ENCODE assay signal across 17 cellular contexts in genomic region chr14:65084554-65085190, GRCh38.
"Had no signal": no experiment of that assay in that cellular context is flagged by ENCODE, and none has a peak within 500 bp of the region (broad histone marks: within the 10 kb centered on the region; RNA-seq: fewer than 3 reads in every experiment).

No MANE protein-coding gene starts in this region.

- H3K27me3 Mint-ChIP-seq: activated CD4-positive, alpha-beta T cell treated with anti-CD3 and anti-CD28 coated beads, Interleukin-2, amount 10 ng/mL, durations not matched to agents 24 days and 14 days; activated naive CD8-positive, alpha-beta T cell treated with anti-CD3 and anti-CD28 coated beads, Interleukin-2, amount 10 ng/mL, durations not matched to agents 7 days and 5 days; memory B cell; naive B cell had no signal

- H3K27me3 ChIP-seq: thyroid gland had no signal

- H3K27ac ChIP-seq: parathyroid adenoma, thyroid gland had no signal

- H3K9me3 ChIP-seq: mucosa of descending colon, SK-N-SH, thyroid gland had no signal

- H3K4me1 ChIP-seq: parathyroid adenoma had no signal

- DNase-seq: activated CD4-positive, alpha-beta T cell treated with anti-CD3 and anti-CD28 coated beads, Interleukin-2, amount 10 ng/mL, durations not matched to agents 24 days and 14 days; activated CD4-positive, CD25-positive, alpha-beta regulatory T cell; activated CD8-positive, alpha-beta T cell treated with anti-CD3 and anti-CD28 coated beads, Interleukin-2, amount 10 ng/mL, durations not matched to agents 7 days and 5 days; activated naive CD8-positive, alpha-beta T cell treated with anti-CD3 and anti-CD28 coated beads, Interleukin-2, amount 10 ng/mL, durations not matched to agents 7 days and 5 days; cerebellar nuclear complex; cortex of kidney; head of caudate nucleus; mucosa of descending colon; naive B cell; SK-N-SH; stimulated activated naive CD4-positive, alpha-beta T cell treated with Interleukin-2 at 50 U/mL for 16 hours; T-helper 1 cell; T1000; thyroid gland had no signal

- H3K4me3 Mint-ChIP-seq: activated CD4-positive, alpha-beta T cell treated with anti-CD3 and anti-CD28 coated beads, Interleukin-2, amount 10 ng/mL, durations not matched to agents 24 days and 14 days; activated CD8-positive, alpha-beta T cell treated with anti-CD3 and anti-CD28 coated beads, Interleukin-2, amount 10 ng/mL, durations not matched to agents 7 days and 5 days; activated naive CD8-positive, alpha-beta T cell treated with anti-CD3 and anti-CD28 coated beads, Interleukin-2, amount 10 ng/mL, durations not matched to agents 7 days and 5 days; brain; memory B cell; naive B cell had no signal

- ATAC-seq: activated CD8-positive, alpha-beta T cell treated with anti-CD3 and anti-CD28 coated beads, Interleukin-2, amount 10 ng/mL, durations not matched to agents 7 days and 5 days; mucosa of descending colon had no signal

- H3K27ac Mint-ChIP-seq: activated CD8-positive, alpha-beta T cell treated with anti-CD3 and anti-CD28 coated beads, Interleukin-2, amount 10 ng/mL, durations not matched to agents 7 days and 5 days; activated naive CD8-positive, alpha-beta T cell treated with anti-CD3 and anti-CD28 coated beads, Interleukin-2, amount 10 ng/mL, durations not matched to agents 7 days and 5 days had no signal

- H3K4me3 ChIP-seq: mucosa of descending colon, thyroid gland had no signal
